Comparison of ENCODE assay signal across 9 cellular contexts in the genomic region with DNA sequence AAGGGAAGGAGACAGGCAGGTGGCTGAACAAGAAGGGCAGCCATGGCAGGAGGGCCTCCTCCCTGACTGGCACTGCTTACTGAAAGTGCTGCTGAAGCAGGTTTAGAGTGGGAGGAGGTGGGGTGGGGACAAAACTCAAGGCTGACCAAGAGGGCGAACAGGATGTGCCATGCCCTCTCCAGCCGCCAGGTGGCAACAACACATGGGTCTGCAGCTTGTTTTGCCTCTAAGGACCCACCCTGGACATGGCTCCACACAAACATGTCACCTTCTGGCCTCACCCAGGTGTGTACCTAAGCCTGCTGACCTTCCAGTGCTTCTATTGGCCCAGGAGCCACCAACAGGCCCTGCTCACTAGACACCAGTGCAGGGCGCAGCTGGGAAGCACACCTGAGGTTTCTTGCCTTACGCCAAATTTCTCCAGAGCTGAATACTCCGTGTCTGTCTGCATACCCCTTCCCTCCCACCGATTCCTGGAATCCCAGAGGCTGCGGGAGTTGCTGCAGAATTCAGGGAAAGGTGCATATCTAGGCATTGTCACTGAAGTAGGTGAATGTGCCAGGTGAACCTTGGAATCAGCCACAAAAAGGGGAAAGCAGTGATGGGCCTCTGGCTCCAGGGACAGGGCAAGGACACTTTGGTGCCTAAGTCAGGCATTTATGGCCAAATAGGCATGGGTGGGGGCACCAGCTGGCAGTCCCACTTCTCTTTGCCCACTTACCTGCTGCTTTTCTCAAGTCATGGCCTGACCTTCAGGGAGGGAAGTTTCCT. TPM values are rescaled to one million over a fixed set of nuclear protein-coding genes. Genes with fewer than 3 reads are reported as not detected.
DNase-seq lines count a peak whose midpoint lies in the region; ATAC-seq and TF ChIP-seq lines count a peak whose summit lies in the region.
"Had no signal": no experiment of that assay in that cellular context is flagged by ENCODE, and none has a peak within 500 bp of the region (broad histone marks: within the 10 kb centered on the region; RNA-seq: fewer than 3 reads in every experiment).

No MANE protein-coding gene starts in this region.

- H3K27me3 Mint-ChIP-seq in activated naive CD4-positive, alpha-beta T cell treated with anti-CD3 and anti-CD28 coated beads, Interleukin-2, amount 10 ng/mL, durations not matched to agents 7 days and 5 days = peaks cover 4% of the 10 kb centered on the region

- DNase-seq in COR-L47 (lab: John Stamatoyannopoulos, UW) (peak; percentile 57), SJSA1 (ENCODE audit: low read depth in 1 of 2, low spot score in 2 of 2) (peak; percentile 62 to 77), glomerular endothelial cell (ENCODE audit: extremely low read depth, low read depth, low spot score) (peak; percentile 36), ovary (peak; percentile 33 to 78 (median 67)), upper lobe of left lung (peak in 1 of 2 donors; percentile 94)
- DNase-seq in activated naive CD4-positive, alpha-beta T cell treated with anti-CD3 and anti-CD28 coated beads, Interleukin-2, amount 10 ng/mL, durations not matched to agents 7 days and 5 days = peak; percentile 76

- TF ChIP-seq EP300 in ovary (IDR thresholded peaks at IDR 0.05) = no peak
- TF ChIP-seq EP300 in upper lobe of left lung (IDR thresholded peaks at IDR 0.05) = no peak

- 67 to 71% (median 68%) methylated on average over 7 of the region's 7 CpGs for WGBS in ovary, 3 donors
- WGBS in upper lobe of left lung, 2 donors = 58 to 70% methylated on average over 6 to 7 of the region's 7 CpGs

- CTCF ChIA-PET in activated naive CD4-positive, alpha-beta T cell treated with anti-CD3 and anti-CD28 coated beads, Interleukin-2, amount 10 ng/mL, durations not matched to agents 7 days and 5 days (lab: Charles Lee) = interaction anchor here (0.8 to 5.7 kb wide), 18 partner anchors 8 to 257 kb away, joined by 3 to 115 read pairs (median 4); a partner anchor contains a TSS

- no peak overlapping the region for H3K4me3 Mint-ChIP-seq in activated naive CD4-positive, alpha-beta T cell treated with anti-CD3 and anti-CD28 coated beads, Interleukin-2, amount 10 ng/mL, durations not matched to agents 7 days and 5 days

- H3K4me1 ChIP-seq in SJSA1 (replicated peaks) (peaks cover 47% of the 10 kb centered on the region), ovary (ENCODE audit: insufficient read depth) (peaks cover 2% of the 10 kb centered on the region), upper lobe of left lung (peaks cover 17 to 52% (median 38%) of the 10 kb centered on the region in 4 donors)

- H3K27ac ChIP-seq in SJSA1 (no peak overlapping the region), ovary (no peak overlapping the region), upper lobe of left lung (peak overlapping the region in 3 of 4 donors; percentile 24 to 60 (median 29))

- ATAC-seq in GM21390 (IDR thresholded peaks at IDR 0.05; ENCODE audit: unreplicated experiment) = peak; percentile 84
- peak; percentile 81 to 89 for ATAC-seq in upper lobe of left lung (ENCODE audit: low FRiP score in 2 of 2)

- H3K4me3 ChIP-seq in SJSA1 = no peak overlapping the region
- no peak overlapping the region for H3K4me3 ChIP-seq in ovary
- no peak overlapping the region for H3K4me3 ChIP-seq in upper lobe of left lung
- H3K4me3 ChIP-seq: SK-N-MC had no signal

- H3K36me3 Mint-ChIP-seq in activated naive CD4-positive, alpha-beta T cell treated with anti-CD3 and anti-CD28 coated beads, Interleukin-2, amount 10 ng/mL, durations not matched to agents 7 days and 5 days = peaks cover 8% of the 10 kb centered on the region

- H3K9me3 ChIP-seq in SJSA1 (replicated peaks) = no peaks in the 10 kb centered on the region
- no peaks in the 10 kb centered on the region for H3K9me3 ChIP-seq in ovary
- H3K9me3 ChIP-seq in upper lobe of left lung = no peaks in the 10 kb centered on the region

- H3K4me1 Mint-ChIP-seq in activated naive CD4-positive, alpha-beta T cell treated with anti-CD3 and anti-CD28 coated beads, Interleukin-2, amount 10 ng/mL, durations not matched to agents 7 days and 5 days = peaks cover 40% of the 10 kb centered on the region

- no peak for TF ChIP-seq POLR2A in ovary (IDR thresholded peaks at IDR 0.05)
- peak in 2 of 4 donors; percentile 35 to 49 for TF ChIP-seq POLR2A in upper lobe of left lung (IDR thresholded peaks at IDR 0.05)

- H3K27me3 ChIP-seq in SJSA1 (replicated peaks) (no peaks in the 10 kb centered on the region), ovary (no peaks in the 10 kb centered on the region), upper lobe of left lung (no peaks in the 10 kb centered on the region)

- peaks cover 45% of the 10 kb centered on the region for H3K36me3 ChIP-seq in SJSA1
- no peaks in the 10 kb centered on the region for H3K36me3 ChIP-seq in ovary
- H3K36me3 ChIP-seq in upper lobe of left lung = peaks cover 0 to 10% (median 0%) of the 10 kb centered on the region in 4 donors

- no peaks in the 10 kb centered on the region for H3K9me3 Mint-ChIP-seq in activated naive CD4-positive, alpha-beta T cell treated with anti-CD3 and anti-CD28 coated beads, Interleukin-2, amount 10 ng/mL, durations not matched to agents 7 days and 5 days

- intact Hi-C loops in ovary (cut with DNase I) = loop anchor here in 1 of 4 donors (2.0 kb wide), 1 partner anchor 121 kb away; no protein-coding TSS in a partner anchor

- peak overlapping the region; percentile 24 for H3K27ac Mint-ChIP-seq in activated naive CD4-positive, alpha-beta T cell treated with anti-CD3 and anti-CD28 coated beads, Interleukin-2, amount 10 ng/mL, durations not matched to agents 7 days and 5 days

- TF ChIP-seq CTCF in LNCAP (IDR thresholded peaks at IDR 0.05) (peak; percentile 92), ovary (IDR thresholded peaks at IDR 0.05) (peak; percentile 31 to 73 (median 65)), upper lobe of left lung (IDR thresholded peaks at IDR 0.05) (peak; percentile 88 to 97 (median 96))

RNA-seq across cellular contexts. Expression of a gene that starts 5.3 kb away (rescaled TPM):
- 94.1 and 137 TPM in 2 replicates for total RNA-seq in SJSA1 (2014; rRNA removed; shearing (Covaris generic))
- total RNA-seq in glomerular endothelial cell = 6.9 and 10.5 TPM in 2 replicates
- 1 to 10 TPM; 1.0 to 8.1 (median 4.5) TPM for total RNA-seq in ovary
- 1 to 10 TPM; 5.3 to 5.9 TPM for polyA plus RNA-seq in ovary
- total RNA-seq in upper lobe of left lung = 10 to 100 TPM in 2 of 6 donors, 1 to 10 TPM in 4; 1.5 to 16.8 (median 4.9) TPM

RNA-seq across cellular contexts. Expression of a gene that starts 28.3 kb away (rescaled TPM):
- 0.11 TPM in 1 of 2 replicates, not detected in the other for total RNA-seq in SJSA1 (2014; rRNA removed; shearing (Covaris generic))
- total RNA-seq in glomerular endothelial cell (4.3 and 5.1 TPM in 2 replicates), ovary (10 to 100 TPM in 2 of 7 donors, 1 to 10 TPM in 5; 2.2 to 17.1 (median 6.6) TPM), upper lobe of left lung (10 to 100 TPM in 2 of 6 donors, 1 to 10 TPM in 4; 5.9 to 27.2 (median 8.8) TPM)
- polyA plus RNA-seq in ovary = 1 to 10 TPM in 1 of 2 donors, under 1 TPM in 1; 0.90 to 1.3 TPM

RNA-seq across cellular contexts. Expression of a gene that starts 29.2 kb away (rescaled TPM):
- total RNA-seq in SJSA1 (2014; rRNA removed; shearing (Covaris generic)) = not detected in 2 replicates
- total RNA-seq in glomerular endothelial cell (not detected in 2 replicates), ovary (under 1 TPM in 1 of 7 donors, not detected in 6; 0.38 TPM), upper lobe of left lung (1 to 10 TPM in 5 of 6 donors, not detected in 1; 1.8 to 8.6 (median 3.1) TPM)
- polyA plus RNA-seq in ovary = not detected

Comparison
In these comparisons a context has a peak if more than half of its experiments do, and no peak if none do; other contexts are left out.
1. H3K27ac ChIP-seq: peak in upper lobe of left lung (3 of 4); none in SJSA1 (single experiment) and ovary (0 of 2).
2. Peak in every context shown above with its lines, with median percentiles within 50 percentile points of each other: CTCF ChIP-seq.